Comparison of ENCODE assay signal across 9 cellular contexts in the genomic region with DNA sequence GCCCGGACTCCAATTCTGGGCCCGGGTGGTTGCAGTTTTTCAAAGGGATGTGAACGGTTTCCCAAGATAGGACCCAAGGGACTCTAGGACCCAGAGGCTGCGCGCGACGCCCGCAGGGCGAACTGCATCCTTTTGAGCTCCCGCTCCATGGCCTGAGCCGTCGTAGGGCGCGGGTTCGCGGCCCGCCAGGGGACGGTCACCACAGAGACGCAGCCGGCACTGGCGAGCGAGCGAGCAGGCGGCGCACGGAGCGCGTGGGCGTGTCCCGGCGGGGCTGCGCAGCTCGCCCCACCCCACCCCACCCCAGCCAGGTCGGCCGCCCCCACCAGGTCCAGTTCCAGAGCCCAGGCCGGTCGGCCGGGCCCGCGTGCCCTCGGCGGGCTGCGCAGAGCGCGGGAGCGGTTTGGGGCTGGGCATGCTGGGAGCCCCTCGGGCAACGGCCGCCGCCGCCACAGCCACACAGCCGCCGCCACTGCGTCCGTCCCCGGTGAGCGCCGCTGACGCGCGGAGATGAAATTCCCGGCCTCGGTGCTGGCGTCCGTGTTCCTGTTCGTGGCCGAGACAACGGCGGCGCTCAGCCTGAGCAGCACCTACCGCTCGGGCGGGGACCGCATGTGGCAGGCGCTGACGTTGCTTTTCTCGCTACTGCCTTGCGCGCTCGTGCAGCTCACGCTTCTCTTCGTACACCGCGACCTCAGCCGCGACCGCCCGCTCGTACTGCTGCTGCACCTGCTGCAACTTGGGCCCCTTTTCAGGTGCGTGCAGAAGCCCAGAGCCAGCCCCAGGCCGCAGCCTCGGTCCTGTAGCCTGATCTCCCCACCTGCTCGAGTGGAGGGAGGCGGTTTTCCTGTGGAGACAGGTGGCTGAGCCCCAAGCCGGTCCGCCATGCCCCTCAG. TPM values are rescaled to one million over a fixed set of nuclear protein-coding genes. Genes with fewer than 3 reads are reported as not detected.
DNase-seq lines count a peak whose midpoint lies in the region; ATAC-seq, FAIRE-seq and TF ChIP-seq lines count a peak whose summit lies in the region.
"Had no signal": no experiment of that assay in that cellular context is flagged by ENCODE, and none has a peak within 500 bp of the region (broad histone marks: within the 10 kb centered on the region; RNA-seq: fewer than 3 reads in every experiment).

A gene with protein sequence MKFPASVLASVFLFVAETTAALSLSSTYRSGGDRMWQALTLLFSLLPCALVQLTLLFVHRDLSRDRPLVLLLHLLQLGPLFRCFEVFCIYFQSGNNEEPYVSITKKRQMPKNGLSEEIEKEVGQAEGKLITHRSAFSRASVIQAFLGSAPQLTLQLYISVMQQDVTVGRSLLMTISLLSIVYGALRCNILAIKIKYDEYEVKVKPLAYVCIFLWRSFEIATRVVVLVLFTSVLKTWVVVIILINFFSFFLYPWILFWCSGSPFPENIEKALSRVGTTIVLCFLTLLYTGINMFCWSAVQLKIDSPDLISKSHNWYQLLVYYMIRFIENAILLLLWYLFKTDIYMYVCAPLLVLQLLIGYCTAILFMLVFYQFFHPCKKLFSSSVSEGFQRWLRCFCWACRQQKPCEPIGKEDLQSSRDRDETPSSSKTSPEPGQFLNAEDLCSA (plus strand): TSS at position 340 of the 896 bp plus-strand sequence. CDS start 171 bp downstream, at position 511.

- H3K4me3 Mint-ChIP-seq in stimulated activated naive CD8-positive, alpha-beta T cell treated with anti-CD3 and anti-CD28 coated beads, Interleukin-15, Interleukin-2, amounts not matched to agents 100 ng/mL and 50 ng/mL, for 24 hours, result peak within 1 kb of the TSS; percentile 57

- peaks cover 6% of the 10 kb centered on the region for H3K27me3 Mint-ChIP-seq in stimulated activated naive CD8-positive, alpha-beta T cell treated with anti-CD3 and anti-CD28 coated beads, Interleukin-15, Interleukin-2, amounts not matched to agents 100 ng/mL and 50 ng/mL, for 24 hours

- POLR2A ChIA-PET in OCI-LY7 (lab: Charles Lee), result interaction anchor here (1.1 kb wide), 1 partner anchor 26 kb away, joined by 3 read pairs; no protein-coding TSS in a partner anchor

- H3K4me1 ChIP-seq in esophagus (ENCODE audit: control insufficient read depth in 2 of 2, insufficient read depth in 2 of 2, low read length in 1 of 2) (peaks cover 0 to 4% of the 10 kb centered on the region in 2 donors), mucosa of rectum (ENCODE audit: control insufficient read depth in 2 of 2, insufficient read depth in 2 of 2, low read length in 2 of 2) (peaks cover 0 to 15% of the 10 kb centered on the region in 2 donors), OCI-LY7 (ENCODE audit: insufficient read depth, low read length, poor library complexity, severe bottlenecking) (no peaks in the 10 kb centered on the region)

- H3K36me3 Mint-ChIP-seq in stimulated activated naive CD8-positive, alpha-beta T cell treated with anti-CD3 and anti-CD28 coated beads, Interleukin-15, Interleukin-2, amounts not matched to agents 100 ng/mL and 50 ng/mL, for 24 hours (ENCODE audit: low read depth), result no peaks in the 10 kb centered on the region

- no peaks in the 10 kb centered on the region for H3K9me2 ChIP-seq in OCI-LY7 (ENCODE audit: insufficient read depth, low read length)

- H3K4me1 Mint-ChIP-seq in stimulated activated naive CD8-positive, alpha-beta T cell treated with anti-CD3 and anti-CD28 coated beads, Interleukin-15, Interleukin-2, amounts not matched to agents 100 ng/mL and 50 ng/mL, for 24 hours (ENCODE audit: low read depth), result no peaks in the 10 kb centered on the region

- H2AFZ ChIP-seq in OCI-LY7 (ENCODE audit: low read length), result no peak within 1 kb of the TSS

- FAIRE-seq in GM12892 (lab: Jason Lieb, UNC), result peak; percentile 57

- no peaks in the 10 kb centered on the region for H3K9me3 Mint-ChIP-seq in stimulated activated naive CD8-positive, alpha-beta T cell treated with anti-CD3 and anti-CD28 coated beads, Interleukin-15, Interleukin-2, amounts not matched to agents 100 ng/mL and 50 ng/mL, for 24 hours

- H3K4me3 ChIP-seq in esophagus (ENCODE audit: low read depth in 1 of 2, low read length in 2 of 2), result peak within 1 kb of the TSS; percentile 45 to 57
- H3K4me3 ChIP-seq in mucosa of rectum (ENCODE audit: low read length in 2 of 2), result peak within 1 kb of the TSS; percentile 64 to 73
- no peak within 1 kb of the TSS for H3K4me3 ChIP-seq in OCI-LY7 (ENCODE audit: low read depth, low read length, poor library complexity, severe bottlenecking)

- H3K27ac Mint-ChIP-seq in stimulated activated naive CD8-positive, alpha-beta T cell treated with anti-CD3 and anti-CD28 coated beads, Interleukin-15, Interleukin-2, amounts not matched to agents 100 ng/mL and 50 ng/mL, for 24 hours, result no peak within 1 kb of the TSS

- CTCF ChIA-PET in OCI-LY7 (lab: Charles Lee; ENCODE audit: unreplicated experiment), result interaction anchor here (0.6 kb wide), 1 partner anchor 522 kb away, joined by 4 read pairs; no protein-coding TSS in a partner anchor

- no peak for TF ChIP-seq POLR2A in GM12892 (IDR thresholded peaks at IDR 0.05; ENCODE audit: low read depth, low read length)

- H3K9me3 ChIP-seq in esophagus (ENCODE audit: control insufficient read depth in 2 of 2, insufficient read depth in 1 of 2, low read depth in 1 of 2, low read length in 1 of 2), result peaks cover 0 to 3% of the 10 kb centered on the region in 2 donors
- H3K9me3 ChIP-seq in mucosa of rectum (ENCODE audit: control insufficient read depth in 2 of 2, low read length in 2 of 2), result no peaks in the 10 kb centered on the region
- no peaks in the 10 kb centered on the region for H3K9me3 ChIP-seq in OCI-LY7 (ENCODE audit: low read length)

- H3K9ac ChIP-seq in mucosa of rectum (ENCODE audit: low read depth in 1 of 2, low read length in 2 of 2), result peak within 1 kb of the TSS; percentile 53 to 76

- H4K20me1 ChIP-seq in OCI-LY7 (ENCODE audit: insufficient read depth, low read length), result no peaks in the 10 kb centered on the region

- peak; percentile 75 for ATAC-seq in HG02870 (IDR thresholded peaks at IDR 0.05; ENCODE audit: unreplicated experiment)

- intact Hi-C loops in OCI-LY7 (cut with micrococcal nuclease; ENCODE audit: unreplicated experiment), result no loop called here

- 4 to 24% methylated on average over 74 to 96 of the region's 96 CpGs for WGBS in esophagus, 2 donors

- peak; percentile 6 for DNase-seq in GM12892 (ENCODE audit: insufficient read length)
- DNase-seq in NCI-H345 (lab: John Stamatoyannopoulos, UW), result peak; percentile 66
- peak; percentile 0 to 11 (median 5) for DNase-seq in activated CD8-positive, alpha-beta memory T cell treated with anti-CD3 and anti-CD28 coated beads for 48 hours (ENCODE audit: low read depth in 2 of 3, low spot score in 2 of 3)
- DNase-seq in OCI-LY7 (ENCODE audit: low spot score), result no peak

- no peaks in the 10 kb centered on the region for H3K79me2 ChIP-seq in OCI-LY7 (ENCODE audit: insufficient read depth, low read depth, low read length)

- H3K4me2 ChIP-seq in OCI-LY7 (ENCODE audit: low read length), result no peak within 1 kb of the TSS

- no peaks in the 10 kb centered on the region for H3K36me3 ChIP-seq in esophagus (ENCODE audit: control insufficient read depth in 2 of 2, insufficient read depth in 2 of 2, low read length in 1 of 2)
- H3K36me3 ChIP-seq in mucosa of rectum (ENCODE audit: control insufficient read depth in 2 of 2, insufficient read depth in 2 of 2, low read length in 2 of 2), result no peaks in the 10 kb centered on the region
- H3K36me3 ChIP-seq in OCI-LY7 (ENCODE audit: insufficient read depth, low read length), result no peaks in the 10 kb centered on the region

- no TSS peak for BruUV-seq in OCI-LY7 (replicated peaks; lab: Mats Ljungman, UMichigan)

- H3K27me3 ChIP-seq in esophagus (ENCODE audit: control insufficient read depth in 1 of 2, insufficient read depth in 2 of 2, low read length in 2 of 2) (no peaks in the 10 kb centered on the region), mucosa of rectum (ENCODE audit: control insufficient read depth in 2 of 2, insufficient read depth in 2 of 2, low read length in 2 of 2) (no peaks in the 10 kb centered on the region)

- H3K27ac ChIP-seq in esophagus (ENCODE audit: low read depth in 2 of 2, low read length in 1 of 2) (peak within 1 kb of the TSS; percentile 47 to 50), mucosa of rectum (ENCODE audit: low read depth in 2 of 2, low read length in 2 of 2) (peak within 1 kb of the TSS; percentile 91 to 93), OCI-LY7 (ENCODE audit: low read depth, low read length, poor library complexity, severe bottlenecking) (no peak within 1 kb of the TSS)

- no peak for TF ChIP-seq CTCF in OCI-LY7 (conservative IDR thresholded peaks at IDR 0.05; ENCODE audit: low read length)

RNA-seq across cellular contexts. Expression of the gene that starts here (rescaled TPM):
- polyA plus RNA-seq in GM12892 (2012; ENCODE audit: missing spikeins), result 0.08 TPM
- polyA plus RNA-seq in esophagus, result 1 to 10 TPM in 1 of 2 donors, under 1 TPM in 1; 0.61 to 1.5 TPM
- total RNA-seq in OCI-LY7 (2014; rRNA removed; shearing (Covaris generic)), result not detected in 2 replicates
- 0.70 and 0.89 TPM in 2 replicates for total RNA-seq in OCI-LY7 (2022)
- total RNA-seq: glomerular endothelial cell had no signal
